In the genomic region with DNA sequence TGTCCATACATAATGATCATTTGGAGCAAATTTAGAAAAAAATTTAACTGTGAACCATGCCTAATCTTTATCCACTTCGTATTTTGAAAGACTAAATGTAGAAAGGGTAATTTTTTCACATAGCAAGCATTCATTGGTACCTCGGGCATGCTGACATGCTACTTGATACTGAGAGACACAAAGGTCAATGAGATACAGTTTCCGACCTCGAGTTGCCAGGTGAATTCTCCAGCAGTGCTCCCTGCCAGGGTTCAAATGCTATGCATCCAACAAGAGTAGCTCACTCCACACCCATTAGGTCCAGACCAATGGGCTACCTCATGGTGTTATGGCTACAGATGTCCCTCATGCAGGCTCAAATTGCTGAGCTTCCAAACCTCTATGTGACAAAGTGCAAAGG, we compare ENCODE assay signal across 26 cellular contexts.
DNase-seq lines count a peak whose midpoint lies in the region; ATAC-seq, FAIRE-seq and TF ChIP-seq lines count a peak whose summit lies in the region.
"Had no signal": no experiment of that assay in that cellular context is flagged by ENCODE, and none has a peak within 500 bp of the region (broad histone marks: within the 10 kb centered on the region; RNA-seq: fewer than 3 reads in every experiment).

No MANE protein-coding gene starts in this region.

- TF ChIP-seq POLR2A in GM12892 (IDR thresholded peaks at IDR 0.05; ENCODE audit: low read depth, low read length) (no peak), right lobe of liver (IDR thresholded peaks at IDR 0.05) (no peak)

- H3K4me1 Mint-ChIP-seq in neural progenitor cell: no peaks in the 10 kb centered on the region
- H3K4me1 Mint-ChIP-seq: CD14-positive monocyte; CD8-positive, alpha-beta memory T cell had no signal

- H3K27ac ChIP-seq in neural progenitor cell (no peak overlapping the region), right lobe of liver (no peak overlapping the region)
- H3K27ac ChIP-seq: A549; BLaER1 treated with 17β-estradiol and CSF1 and Interleukin-3, amounts not matched to agents 10 nM and 100 nM; GM23248 had no signal

- no peaks in the 10 kb centered on the region for H3K36me3 ChIP-seq in neural progenitor cell
- no peaks in the 10 kb centered on the region for H3K36me3 ChIP-seq in right lobe of liver
- H3K36me3 ChIP-seq: BE2C; BLaER1 treated with 17β-estradiol and CSF1 and Interleukin-3, amounts not matched to agents 10 nM and 100 nM had no signal

- no peaks in the 10 kb centered on the region for H3F3A ChIP-seq in neural progenitor cell (ENCODE audit: low read depth)

- no peaks in the 10 kb centered on the region for H3K9me3 Mint-ChIP-seq in neural progenitor cell
- H3K9me3 Mint-ChIP-seq: CD4-positive, alpha-beta T cell had no signal

- H3K4me2 ChIP-seq in neural progenitor cell: no peak overlapping the region
- H3K4me2 ChIP-seq: A549; BLaER1 treated with 17β-estradiol and CSF1 and Interleukin-3, amounts not matched to agents 10 nM and 100 nM had no signal

- no peak overlapping the region for H3K4me3 Mint-ChIP-seq in neural progenitor cell
- H3K4me3 Mint-ChIP-seq: CD14-positive monocyte; CD4-positive, alpha-beta T cell; CD8-positive, alpha-beta memory T cell had no signal

- H3K9me3 ChIP-seq in neural progenitor cell (ENCODE audit: low read depth) (no peaks in the 10 kb centered on the region), right lobe of liver (no peaks in the 10 kb centered on the region)
- H3K9me3 ChIP-seq: A549, BE2C had no signal

- H3K79me2 ChIP-seq in neural progenitor cell (ENCODE audit: low read depth): no peaks in the 10 kb centered on the region

- no peaks in the 10 kb centered on the region for H4K20me1 ChIP-seq in neural progenitor cell (ENCODE audit: low read depth)
- H4K20me1 ChIP-seq: BLaER1 treated with 17β-estradiol and CSF1 and Interleukin-3, amounts not matched to agents 10 nM and 100 nM had no signal

- H3K4me1 ChIP-seq in neural progenitor cell: no peaks in the 10 kb centered on the region
- no peaks in the 10 kb centered on the region for H3K4me1 ChIP-seq in right lobe of liver
- H3K4me1 ChIP-seq: A549; BE2C; BLaER1 treated with 17β-estradiol and CSF1 and Interleukin-3, amounts not matched to agents 10 nM and 100 nM had no signal

- H3K27me3 ChIP-seq in neural progenitor cell: no peaks in the 10 kb centered on the region
- H3K27me3 ChIP-seq in right lobe of liver: no peaks in the 10 kb centered on the region
- H3K27me3 ChIP-seq: BE2C; BLaER1 treated with 17β-estradiol and CSF1 and Interleukin-3, amounts not matched to agents 10 nM and 100 nM had no signal

- peaks cover 2% of the 10 kb centered on the region for H3K27me3 Mint-ChIP-seq in neural progenitor cell (ENCODE audit: insufficient read depth, low read depth)
- H3K27me3 Mint-ChIP-seq: CD4-positive, alpha-beta T cell had no signal

- H3K9ac ChIP-seq in neural progenitor cell: no peak overlapping the region
- H3K9ac ChIP-seq: BLaER1 treated with 17β-estradiol and CSF1 and Interleukin-3, amounts not matched to agents 10 nM and 100 nM; GM23248 had no signal

- H3K4me3 ChIP-seq in neural progenitor cell: no peak overlapping the region
- H3K4me3 ChIP-seq in right lobe of liver: no peak overlapping the region
- H3K4me3 ChIP-seq: A549; BLaER1 treated with 17β-estradiol and CSF1 and Interleukin-3, amounts not matched to agents 10 nM and 100 nM; GM23248 had no signal

- FAIRE-seq in GM12892 (lab: Jason Lieb, UNC): peak; percentile 50
- FAIRE-seq: A549, D721Med, GM19239, H1 had no signal

- TF ChIP-seq CTCF in neural progenitor cell (IDR thresholded peaks at IDR 0.05) (no peak), right lobe of liver (IDR thresholded peaks at IDR 0.05) (no peak)

- H2AFZ ChIP-seq in neural progenitor cell (replicated peaks): no peak overlapping the region
- H2AFZ ChIP-seq: GM23248 had no signal

- ATAC-seq in Right ventricle myocardium superior (ENCODE audit: poor library complexity) (peak; percentile 79), right lobe of liver (no peak)
- ATAC-seq: A549, HCT116 had no signal

- H3K27ac Mint-ChIP-seq in neural progenitor cell: peak overlapping the region; percentile 66
- H3K27ac Mint-ChIP-seq: CD14-positive monocyte; CD4-positive, alpha-beta T cell; CD8-positive, alpha-beta memory T cell had no signal

- intact Hi-C loops in Right ventricle myocardium superior (cut with DNase I) (loop anchor here (10.0 kb wide), 1 partner anchor 59 kb away; no protein-coding TSS in a partner anchor), cardiac septum (cut with DNase I) (loop anchor here (10.0 kb wide), 1 partner anchor 711 kb away; no protein-coding TSS in a partner anchor), right lobe of liver (cut with DNase I) (no loop called here)

- WGBS in right lobe of liver (ENCODE audit: insufficient coverage, low coverage, low lambda C conversion rate, missing lambda C conversion rate): 71% methylated on average over 4 of the region's 4 CpGs

- DNase-seq in Right ventricle myocardium superior (no peak), cardiac septum (ENCODE audit: low spot score) (no peak), GM12892 (ENCODE audit: insufficient read length) (no peak), left kidney (ENCODE audit: low read depth, low spot score) (peak; percentile 22), neural progenitor cell (ENCODE audit: low spot score) (no peak), right lobe of liver (no peak), NK-92 (lab: John Stamatoyannopoulos, UW; ENCODE audit: unreplicated experiment) (no peak)
- DNase-seq: 8988T; ACHN; AML-193; BE2C; CD4-positive, alpha-beta T cell; CD8-positive, alpha-beta memory T cell; DMS 273 treated with DMSO at 0.1 percent for 48 hours; DMS53; DMS79 treated with DMSO at 0.1 percent for 48 hours; GF-D8; GM23248; H7 had no signal

- no peaks in the 10 kb centered on the region for H3K36me3 Mint-ChIP-seq in neural progenitor cell
- H3K36me3 Mint-ChIP-seq: CD14-positive monocyte; CD8-positive, alpha-beta memory T cell had no signal

Comparison
In these comparisons a context has a peak if more than half of its experiments do, and no peak if none do; other contexts are left out.
1. intact Hi-C loops: an anchor here in Right ventricle myocardium superior (10.0 kb wide) and cardiac septum (10.0 kb wide); none called in right lobe of liver.